ENCODE assay signal across 18 cellular contexts in genomic region chr10:109881481-109881880, GRCh38. TPM values are rescaled to one million over a fixed set of nuclear protein-coding genes. Genes with fewer than 3 reads are reported as not detected.
DNase-seq lines count a peak whose midpoint lies in the region; ATAC-seq and TF ChIP-seq lines count a peak whose summit lies in the region.
"Had no signal": no experiment of that assay in that cellular context is flagged by ENCODE, and none has a peak within 500 bp of the region (broad histone marks: within the 10 kb centered on the region; RNA-seq: fewer than 3 reads in every experiment).

No MANE protein-coding gene starts in this region.

- H4K20me1 ChIP-seq in osteoblast (ENCODE audit: insufficient read depth, low read length): no peaks in the 10 kb centered on the region

- no peak overlapping the region for H2AFZ ChIP-seq in osteoblast (ENCODE audit: low read length)

- no peaks in the 10 kb centered on the region for H3K79me2 ChIP-seq in osteoblast (ENCODE audit: insufficient read depth, low read length)

- H3K36me3 ChIP-seq in osteoblast (ENCODE audit: insufficient read depth, low read length) (peaks cover 65% of the 10 kb centered on the region), colonic mucosa (peaks cover 24% of the 10 kb centered on the region)
- H3K36me3 ChIP-seq in effector memory CD4-positive, alpha-beta T cell (ENCODE audit: control insufficient read depth, insufficient read depth, low read length): peaks cover 56% of the 10 kb centered on the region

- no peak overlapping the region for H3K9ac ChIP-seq in colonic mucosa (ENCODE audit: low read depth in 2 of 2, low read length in 2 of 2)

- DNase-seq in osteoblast (ENCODE audit: insufficient read length, low spot score, missing footprints): no peak
- no peak for DNase-seq in stimulated activated naive CD8-positive, alpha-beta T cell treated with anti-CD3 and anti-CD28 coated beads, Interleukin-15, Interleukin-2, amounts not matched to agents 100 U/mL and 50 U/mL, for 24 hours
- DNase-seq in effector memory CD4-positive, alpha-beta T cell: no peak
- DNase-seq in iPS-NIHi11 (ENCODE audit: low spot score): no peak
- no peak for DNase-seq in colonic mucosa
- DNase-seq: activated B cell treated with CpG ODN at 0.5 μM for 24 hours; activated CD8-positive, alpha-beta memory T cell treated with anti-CD3 and anti-CD28 coated beads, Interleukin-2, amount 50 U/mL, for 48 hours; central memory CD4-positive, alpha-beta T cell; midbrain; NCI-H1930; NCI-H526 treated with DMSO at 0.1 percent for 48 hours; occipital lobe; small intestine; stimulated activated naive CD4-positive, alpha-beta T cell treated with Interleukin-2 at 50 U/mL for 16 hours; T-helper 1 cell had no signal

- H3K27me3 ChIP-seq in osteoblast (ENCODE audit: insufficient read depth, low read length): no peaks in the 10 kb centered on the region
- H3K27me3 ChIP-seq in effector memory CD4-positive, alpha-beta T cell (replicated peaks; ENCODE audit: control insufficient read depth, insufficient read depth, low read length, poor library complexity, severe bottlenecking): no peaks in the 10 kb centered on the region
- H3K27me3 ChIP-seq in colonic mucosa: no peaks in the 10 kb centered on the region

- peak; percentile 11 for ATAC-seq in GM18907 (IDR thresholded peaks at IDR 0.05; ENCODE audit: unreplicated experiment)
- ATAC-seq in HG02588 (IDR thresholded peaks at IDR 0.05; ENCODE audit: unreplicated experiment): peak; percentile 18
- ATAC-seq in HG03520 (IDR thresholded peaks at IDR 0.05; ENCODE audit: unreplicated experiment): peak; percentile 10
- ATAC-seq in stimulated activated naive CD8-positive, alpha-beta T cell treated with anti-CD3 and anti-CD28 coated beads, Interleukin-15, Interleukin-2, amounts not matched to agents 100 U/mL and 50 U/mL, for 24 hours: no peak

- peaks cover 28% of the 10 kb centered on the region for H3K4me1 ChIP-seq in osteoblast (ENCODE audit: insufficient read depth, low read length)
- no peaks in the 10 kb centered on the region for H3K4me1 ChIP-seq in effector memory CD4-positive, alpha-beta T cell (ENCODE audit: control insufficient read depth, insufficient read depth, low read length, poor library complexity, severe bottlenecking)
- no peaks in the 10 kb centered on the region for H3K4me1 ChIP-seq in colonic mucosa

- intact Hi-C loops in colonic mucosa (cut with DNase I): loop anchor here (10.0 kb wide), 2 partner anchors 253 to 393 kb away; no protein-coding TSS in a partner anchor

- no peaks in the 10 kb centered on the region for H3K9me3 ChIP-seq in osteoblast (ENCODE audit: low read depth, low read length)
- no peaks in the 10 kb centered on the region for H3K9me3 ChIP-seq in effector memory CD4-positive, alpha-beta T cell (ENCODE audit: control insufficient read depth, low read length)
- no peaks in the 10 kb centered on the region for H3K9me3 ChIP-seq in colonic mucosa

- no peak overlapping the region for H3K4me2 ChIP-seq in osteoblast (ENCODE audit: insufficient read depth, low read length)

- H3K27ac ChIP-seq in osteoblast (ENCODE audit: low read depth, low read length) (peak overlapping the region; percentile 30), colonic mucosa (no peak overlapping the region)
- no peak overlapping the region for H3K27ac ChIP-seq in effector memory CD4-positive, alpha-beta T cell (ENCODE audit: insufficient read depth, low read length, poor library complexity, severe bottlenecking)

- TF ChIP-seq CTCF in osteoblast (IDR thresholded peaks at IDR 0.05; ENCODE audit: extremely low read depth, low read depth, low read length): no peak
- TF ChIP-seq CTCF in colonic mucosa (IDR thresholded peaks at IDR 0.05): no peak

- H3K4me3 ChIP-seq in osteoblast (ENCODE audit: insufficient read depth, low read length): no peak overlapping the region
- no peak overlapping the region for H3K4me3 ChIP-seq in effector memory CD4-positive, alpha-beta T cell (ENCODE audit: insufficient read depth, low read depth, low read length, poor library complexity, severe bottlenecking)
- no peak overlapping the region for H3K4me3 ChIP-seq in colonic mucosa

RNA-seq across cellular contexts. Expression of gene XPNPEP1, which starts 41.8 kb away (rescaled TPM):
- total RNA-seq in osteoblast (123 and 140 TPM in 2 replicates), colonic mucosa (100 to 1,000 TPM; 122 to 127 TPM)
